1 cellular context compared by ENCODE assay signal in the genomic region with DNA sequence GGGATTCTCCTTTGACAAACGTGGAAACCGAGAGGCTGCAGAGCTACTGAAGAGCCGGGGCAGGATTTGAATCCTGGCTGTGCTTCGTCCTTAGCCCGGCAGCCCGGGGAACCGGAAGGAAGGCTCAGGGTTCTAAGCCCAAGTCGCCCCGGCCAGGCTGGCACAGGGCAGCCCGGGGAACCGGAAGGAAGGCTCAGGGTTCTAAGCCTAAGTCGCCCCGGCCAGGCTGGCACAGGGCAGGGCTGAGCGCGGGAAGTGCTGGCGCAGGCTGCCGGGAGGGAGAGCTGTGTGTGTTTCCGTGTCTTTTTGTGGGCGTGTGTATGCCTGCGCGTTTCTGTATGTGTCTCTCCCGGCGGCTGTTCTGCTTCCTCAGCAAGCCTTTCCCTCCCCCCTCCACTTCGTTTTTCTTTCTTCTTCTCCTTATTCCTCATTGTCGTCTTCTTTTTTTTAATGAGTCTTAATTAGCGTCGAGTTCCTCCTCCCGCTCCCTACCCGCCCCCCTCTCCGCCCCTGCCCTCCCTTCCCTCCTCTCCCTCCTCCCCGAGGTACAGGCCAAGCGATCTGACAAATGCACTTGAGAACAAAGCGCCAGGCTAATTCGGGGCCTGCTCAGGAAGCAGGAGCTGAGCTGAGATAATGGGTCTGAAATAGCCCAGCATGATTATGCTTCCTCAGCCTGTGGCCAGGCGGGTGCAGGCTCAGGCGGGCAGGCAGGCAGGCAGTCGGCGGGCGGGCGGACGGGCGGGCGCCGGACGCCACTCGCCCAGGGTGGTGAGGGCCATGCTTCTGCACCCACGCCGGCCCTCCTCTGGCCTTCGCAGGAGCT.
TF ChIP-seq lines count a peak whose summit lies in the region.

No MANE protein-coding gene starts in this region.

TF ChIP-seq in GM23338, 12 proteins besides CTCF, POLR2A, EP300 and RAD21 (continued from another document):
- TF ChIP-seq EZH2 (IDR thresholded peaks at IDR 0.05; ENCODE audit: low read depth, unreplicated experiment) (no peak), JUNB (IDR thresholded peaks at IDR 0.05; ENCODE audit: unreplicated experiment) (no peak)
